Comparison of ENCODE assay signal across 22 cellular contexts in genomic region chr4:173651651-173652282, GRCh38.
"Had no signal": no experiment of that assay in that cellular context is flagged by ENCODE, and none has a peak within 500 bp of the region (broad histone marks: within the 10 kb centered on the region; RNA-seq: fewer than 3 reads in every experiment).

No MANE protein-coding gene starts in this region.

- H3K9me3 ChIP-seq: prostate gland, tibial nerve had no signal

- H3K4me1 ChIP-seq: prostate gland, tibial nerve had no signal

- H3K36me3 Mint-ChIP-seq: activated naive CD8-positive, alpha-beta T cell treated with anti-CD3 and anti-CD28 coated beads for 36 hours; natural killer cell treated with Interleukin-12 subunit alpha and Interleukin-12 subunit beta and Interleukin-15 and Interleukin-18, amount 100 ng/mL, for 72 hours; WTC11 had no signal

- H3K4me3 Mint-ChIP-seq: activated naive CD8-positive, alpha-beta T cell treated with anti-CD3 and anti-CD28 coated beads for 36 hours; activated T-cell treated with anti-CD3 and anti-CD28 coated beads, Interleukin-2, amount 50 U/mL, for 4 hours; natural killer cell treated with Interleukin-12 subunit alpha and Interleukin-12 subunit beta and Interleukin-15 and Interleukin-18, amount 100 ng/mL, for 72 hours; stimulated activated naive CD8-positive, alpha-beta T cell treated with anti-CD3 and anti-CD28 coated beads, Interleukin-15, Interleukin-2, amounts not matched to agents 100 ng/mL and 50 ng/mL, for 24 hours; T-helper 1 cell treated with Interleukin-12 subunit alpha and Interleukin-12 subunit beta and Interleukin-4 antibody, amounts not matched to agents 30 μg/mL and 1 μg/mL, for 36 hours; WTC11 had no signal

- H3K4me3 ChIP-seq: coronary artery, hepatocyte, prostate gland, tibial nerve had no signal

- H3K27me3 ChIP-seq: hepatocyte, tibial nerve had no signal

- H3K27me3 Mint-ChIP-seq: natural killer cell treated with Interleukin-12 subunit alpha and Interleukin-12 subunit beta and Interleukin-15 and Interleukin-18, amount 100 ng/mL, for 72 hours; stimulated activated naive CD8-positive, alpha-beta T cell treated with anti-CD3 and anti-CD28 coated beads, Interleukin-15, Interleukin-2, amounts not matched to agents 100 ng/mL and 50 ng/mL, for 24 hours had no signal

- H3K27ac ChIP-seq: coronary artery, hepatocyte, prostate gland, tibial nerve had no signal

- H3K4me1 Mint-ChIP-seq: activated naive CD8-positive, alpha-beta T cell treated with anti-CD3 and anti-CD28 coated beads for 36 hours; WTC11 had no signal

- DNase-seq: activated CD8-positive, alpha-beta memory T cell treated with anti-CD3 and anti-CD28 coated beads for 24 hours; activated CD8-positive, alpha-beta memory T cell treated with anti-CD3 and anti-CD28 coated beads, Interleukin-2, amount 50 U/mL, for 48 hours; activated naive CD4-positive, alpha-beta T cell; activated naive CD8-positive, alpha-beta T cell treated with anti-CD3 and anti-CD28 coated beads for 36 hours; activated T-cell treated with anti-CD3 and anti-CD28 coated beads, Interleukin-2, amount 50 U/mL, for 4 hours; foreskin fibroblast; left ventricle myocardium superior; mammary epithelial cell; midbrain; right cardiac atrium; stimulated activated CD4-positive, alpha-beta T cell treated with anti-CD3 and anti-CD28 coated beads, Interleukin-1b, Interleukin-23, amount 100 ng/mL, for 48 hours; substantia nigra; T1000 had no signal

- H3K9me3 Mint-ChIP-seq: activated naive CD8-positive, alpha-beta T cell treated with anti-CD3 and anti-CD28 coated beads for 36 hours; activated T-cell treated with anti-CD3 and anti-CD28 coated beads, Interleukin-2, amount 50 U/mL, for 4 hours; activated T-helper 2 cell treated with anti-CD3 and anti-CD28 coated beads, Interferon-gamma antibody, Interleukin-2, Interleukin-4, amounts not matched to agents 10 μg/mL and 5 μg/mL and 100 μg/mL, durations not matched to agents 14 hours and 24 hours and 36 hours; natural killer cell treated with Interleukin-12 subunit alpha and Interleukin-12 subunit beta and Interleukin-15 and Interleukin-18, amount 100 ng/mL, for 72 hours; stimulated activated naive CD8-positive, alpha-beta T cell treated with anti-CD3 and anti-CD28 coated beads, Interleukin-15, Interleukin-2, amounts not matched to agents 100 ng/mL and 50 ng/mL, for 24 hours; T-helper 1 cell treated with Interleukin-12 subunit alpha and Interleukin-12 subunit beta and Interleukin-4 antibody, amounts not matched to agents 30 μg/mL and 1 μg/mL, for 36 hours; WTC11 had no signal

- ATAC-seq: activated T-cell treated with anti-CD3 and anti-CD28 coated beads, Interleukin-2, amount 50 U/mL, for 4 hours; natural killer cell treated with Interleukin-12 subunit alpha and Interleukin-12 subunit beta and Interleukin-15 and Interleukin-18, amount 100 ng/mL, for 72 hours; WTC11 had no signal

- H3K27ac Mint-ChIP-seq: activated naive CD8-positive, alpha-beta T cell treated with anti-CD3 and anti-CD28 coated beads for 36 hours; activated T-helper 2 cell treated with anti-CD3 and anti-CD28 coated beads, Interferon-gamma antibody, Interleukin-2, Interleukin-4, amounts not matched to agents 10 μg/mL and 5 μg/mL and 100 μg/mL, durations not matched to agents 14 hours and 24 hours and 36 hours; natural killer cell treated with Interleukin-12 subunit alpha and Interleukin-12 subunit beta and Interleukin-15 and Interleukin-18, amount 100 ng/mL, for 72 hours; stimulated activated naive CD8-positive, alpha-beta T cell treated with anti-CD3 and anti-CD28 coated beads, Interleukin-15, Interleukin-2, amounts not matched to agents 100 ng/mL and 50 ng/mL, for 24 hours; T-helper 1 cell treated with Interleukin-12 subunit alpha and Interleukin-12 subunit beta and Interleukin-4 antibody, amounts not matched to agents 30 μg/mL and 1 μg/mL, for 36 hours; WTC11 had no signal

- H3K36me3 ChIP-seq: prostate gland, tibial nerve had no signal
